ENCODE assay signal across 8 cellular contexts in genomic region chr7:143381427-143382125, GRCh38. TPM values are rescaled to one million over a fixed set of nuclear protein-coding genes. Genes with fewer than 3 reads are reported as not detected.
DNase-seq lines count a peak whose midpoint lies in the region; ATAC-seq, FAIRE-seq and TF ChIP-seq lines count a peak whose summit lies in the region.

No MANE protein-coding gene starts in this region.

- H3K9me3 ChIP-seq in right cardiac atrium (ENCODE audit: control insufficient read depth, low read length) (no peaks in the 10 kb centered on the region), psoas muscle (no peaks in the 10 kb centered on the region)

- DNase-seq in GM03348 (ENCODE audit: low spot score) (peak; percentile 88), HuH-7 (ENCODE audit: low spot score) (peak; percentile 59), right cardiac atrium (peak; percentile 79 to 93 (median 91)), psoas muscle (peak; percentile 85 to 90), SIG-M5 treated with dmso at 0.1 percent for 504 hours (lab: John Stamatoyannopoulos, UW; ENCODE audit: unreplicated experiment) (no peak), H54 (ENCODE audit: insufficient read length, low spot score) (no peak)
- DNase-seq in activated naive CD8-positive, alpha-beta T cell treated with anti-CD3 and anti-CD28 coated beads, Interleukin-2, amount 10 ng/mL, durations not matched to agents 7 days and 5 days, result no peak

- POLR2A ChIA-PET in activated naive CD8-positive, alpha-beta T cell treated with anti-CD3 and anti-CD28 coated beads, Interleukin-2, amount 10 ng/mL, durations not matched to agents 7 days and 5 days (lab: Charles Lee), result interaction anchor here (1.1 to 3.1 kb wide), 4 partner anchors 9 to 94 kb away, joined by 4 to 44 read pairs (median 10); partner anchors contain the start of genes CASP2 and EPHA1

- no peak for TF ChIP-seq POLR2A in H54 (IDR thresholded peaks at IDR 0.05; ENCODE audit: low read depth, low read length)

- under 1% methylated on average over 64 of the region's 64 CpGs for WGBS in right cardiac atrium
- whole genome bisulfite sequencing in psoas muscle, 3 donors, result 1% methylated on average over 51 to 63 of the region's 64 CpGs

- TF ChIP-seq CTCF in psoas muscle (IDR thresholded peaks at IDR 0.05), result no peak

- H3K27ac ChIP-seq in right cardiac atrium (ENCODE audit: low read length), result peak overlapping the region; percentile 83
- peak overlapping the region; percentile 100 for H3K27ac ChIP-seq in psoas muscle

- H3K4me1 Mint-ChIP-seq in activated naive CD8-positive, alpha-beta T cell treated with anti-CD3 and anti-CD28 coated beads, Interleukin-2, amount 10 ng/mL, durations not matched to agents 7 days and 5 days, result peaks cover 33% of the 10 kb centered on the region

- peak overlapping the region; percentile 32 for H3K27ac Mint-ChIP-seq in activated naive CD8-positive, alpha-beta T cell treated with anti-CD3 and anti-CD28 coated beads, Interleukin-2, amount 10 ng/mL, durations not matched to agents 7 days and 5 days

- H3K27me3 ChIP-seq in right cardiac atrium (ENCODE audit: control insufficient read depth, insufficient read depth) (no peaks in the 10 kb centered on the region), psoas muscle (ENCODE audit: insufficient read depth in 3 of 3, low read length in 2 of 3) (no peaks in the 10 kb centered on the region)

- H3K4me1 ChIP-seq in right cardiac atrium (ENCODE audit: control insufficient read depth, insufficient read depth, low read length) (peaks cover 25% of the 10 kb centered on the region), psoas muscle (peaks cover 56% of the 10 kb centered on the region)

- no peak for FAIRE-seq in H54 (lab: Jason Lieb, UNC)

- H3K9me3 Mint-ChIP-seq in activated naive CD8-positive, alpha-beta T cell treated with anti-CD3 and anti-CD28 coated beads, Interleukin-2, amount 10 ng/mL, durations not matched to agents 7 days and 5 days, result no peaks in the 10 kb centered on the region

- peak overlapping the region; percentile 60 for H3K4me3 ChIP-seq in right cardiac atrium (ENCODE audit: low read length)
- H3K4me3 ChIP-seq in psoas muscle, result peak overlapping the region; percentile 98

- intact Hi-C loops in right cardiac atrium (cut with DNase I), result loop anchor here in 1 of 4 donors (10.0 kb wide), 1 partner anchor 117 kb away; the partner anchor contains the start of gene GSTK1
- intact Hi-C loops in psoas muscle (cut with DNase I), result loop anchor here (2.0 to 5.0 kb wide), 3 partner anchors 35 to 64 kb away; partner anchors contain the start of gene CLCN1 (in 1 of the 2)

- ATAC-seq in GM21619 (IDR thresholded peaks at IDR 0.05; ENCODE audit: unreplicated experiment), result peak; percentile 19
- no peak for ATAC-seq in activated naive CD8-positive, alpha-beta T cell treated with anti-CD3 and anti-CD28 coated beads, Interleukin-2, amount 10 ng/mL, durations not matched to agents 7 days and 5 days (ENCODE audit: low read depth)
- ATAC-seq in right cardiac atrium, result peak; percentile 0 to 1
- ATAC-seq in psoas muscle, result peak; percentile 3 to 16 (median 12)

- H3K27me3 Mint-ChIP-seq in activated naive CD8-positive, alpha-beta T cell treated with anti-CD3 and anti-CD28 coated beads, Interleukin-2, amount 10 ng/mL, durations not matched to agents 7 days and 5 days, result no peaks in the 10 kb centered on the region

- H3K36me3 Mint-ChIP-seq in activated naive CD8-positive, alpha-beta T cell treated with anti-CD3 and anti-CD28 coated beads, Interleukin-2, amount 10 ng/mL, durations not matched to agents 7 days and 5 days, result peaks cover 6% of the 10 kb centered on the region

- peaks cover 9 to 25% of the 10 kb centered on the region in 2 donors for H3K36me3 ChIP-seq in psoas muscle (ENCODE audit: insufficient read depth in 1 of 2, low read depth in 1 of 2)

- H3K4me3 Mint-ChIP-seq in activated naive CD8-positive, alpha-beta T cell treated with anti-CD3 and anti-CD28 coated beads, Interleukin-2, amount 10 ng/mL, durations not matched to agents 7 days and 5 days, result no peak overlapping the region

RNA-seq across cellular contexts. Expression of gene ZYX, which starts 0.4 kb away (rescaled TPM):
- total RNA-seq in activated naive CD8-positive, alpha-beta T cell treated with anti-CD3 and anti-CD28 coated beads, Interleukin-2, amount 10 ng/mL, durations not matched to agents 7 days and 5 days, result 100 to 1,000 TPM; 199 to 200 TPM
- total RNA-seq in right cardiac atrium (100 to 1,000 TPM in 1 of 4 donors, 10 to 100 TPM in 3; 80.1 to 127 (median 92.6) TPM), psoas muscle (100 to 1,000 TPM in 2 of 4 donors, 10 to 100 TPM in 2; 60.4 to 134 (median 96.0) TPM)
- polyA plus RNA-seq in right cardiac atrium (74.7 TPM), psoas muscle (100 to 1,000 TPM in 1 of 3 donors, 10 to 100 TPM in 2; 34.4 to 215 (median 57.6) TPM)

RNA-seq across cellular contexts. Expression of gene FAM131B, which starts 19.1 kb away (rescaled TPM):
- total RNA-seq in activated naive CD8-positive, alpha-beta T cell treated with anti-CD3 and anti-CD28 coated beads, Interleukin-2, amount 10 ng/mL, durations not matched to agents 7 days and 5 days, result 1 to 10 TPM; 2.3 to 2.9 TPM
- total RNA-seq in right cardiac atrium (under 1 TPM; 0.21 to 0.51 (median 0.39) TPM), psoas muscle (1 to 10 TPM in 1 of 4 donors, under 1 TPM in 3; 0.25 to 1.0 (median 0.61) TPM)
- polyA plus RNA-seq in right cardiac atrium (0.27 TPM), psoas muscle (under 1 TPM; 0.13 to 0.27 (median 0.21) TPM)

RNA-seq across cellular contexts. Expression of gene EPHA1, which starts 27.1 kb away (rescaled TPM):
- 10 to 100 TPM; 27.3 to 28.2 TPM for total RNA-seq in activated naive CD8-positive, alpha-beta T cell treated with anti-CD3 and anti-CD28 coated beads, Interleukin-2, amount 10 ng/mL, durations not matched to agents 7 days and 5 days
- under 1 TPM in 2 of 4 donors, not detected in 2; 0.46 to 0.56 TPM for total RNA-seq in right cardiac atrium
- polyA plus RNA-seq in right cardiac atrium, result 0.02 TPM
- total RNA-seq in psoas muscle, result under 1 TPM in 2 of 4 donors, not detected in 2; 0.28 to 0.38 TPM
- under 1 TPM in 2 of 3 donors, not detected in 1; 0.07 to 0.12 TPM for polyA plus RNA-seq in psoas muscle

Comparison
In these comparisons a context has a peak if more than half of its experiments do, and no peak if none do; other contexts are left out.
1. DNase-seq: peak in GM03348 (single experiment), HuH-7 (single experiment), right cardiac atrium (3 of 3) and psoas muscle (2 of 2); none in activated naive CD8-positive, alpha-beta T cell treated with anti-CD3 and anti-CD28 coated beads, Interleukin-2, amount 10 ng/mL, durations not matched to agents 7 days and 5 days (single experiment), SIG-M5 treated with dmso at 0.1 percent for 504 hours (single experiment) and H54 (single experiment).
2. RNA of gene EPHA1, which starts 27.1 kb away (total RNA-seq): 27.3 to 28.2 TPM in activated naive CD8-positive, alpha-beta T cell treated with anti-CD3 and anti-CD28 coated beads, Interleukin-2, amount 10 ng/mL, durations not matched to agents 7 days and 5 days; 0.46 to 0.56 TPM in right cardiac atrium and 0.28 to 0.38 TPM in psoas muscle; every median in the first group is over 10 times any median in the second.